ENCODE assay signal across 9 cellular contexts in the genomic region with DNA sequence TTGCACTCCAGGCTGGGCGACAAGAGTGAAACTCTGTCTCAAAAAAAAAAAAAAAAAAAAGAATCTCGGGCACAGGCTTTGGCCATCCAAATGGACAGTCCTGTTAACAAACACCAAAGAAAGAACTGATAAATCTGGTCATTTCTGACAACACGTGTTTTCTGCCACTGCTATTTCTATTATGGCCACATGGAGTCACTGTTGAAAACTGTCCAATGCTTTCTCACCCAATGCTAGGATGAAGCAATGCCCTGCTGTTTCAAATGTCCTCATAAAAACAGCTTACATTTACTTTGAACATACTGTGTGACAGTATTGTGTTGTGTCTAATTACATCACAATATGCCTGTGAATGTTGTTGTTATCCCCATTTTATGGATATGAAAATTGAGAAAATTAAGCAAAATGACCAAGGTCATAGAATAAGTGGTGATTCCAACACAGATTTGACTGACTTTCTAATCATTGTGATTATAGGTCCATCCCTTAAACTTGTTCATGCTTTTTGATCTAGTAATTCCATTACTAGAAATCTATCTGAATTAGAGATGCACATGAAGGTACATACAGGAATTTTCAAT. TPM values are rescaled to one million over a fixed set of nuclear protein-coding genes. Genes with fewer than 3 reads are reported as not detected.
A peak's percentile ranks its signal among the peaks of the same experiment; 100 is the strongest.
DNase-seq lines count a peak whose midpoint lies in the region; TF ChIP-seq lines count a peak whose summit lies in the region.
"Had no signal": no experiment of that assay in that cellular context is flagged by ENCODE, and none has a peak within 500 bp of the region (broad histone marks: within the 10 kb centered on the region; RNA-seq: fewer than 3 reads in every experiment).

No MANE protein-coding gene starts in this region.

- no peak overlapping the region for H3K18ac ChIP-seq in mesenchymal stem cell (ENCODE audit: low read depth in 1 of 2, low read length in 2 of 2)

- no peak overlapping the region for H4K91ac ChIP-seq in mesenchymal stem cell (ENCODE audit: low read length)

- H3K4ac ChIP-seq in mesenchymal stem cell (ENCODE audit: low read depth in 1 of 2, low read length in 2 of 2), result no peak overlapping the region

- H3K23ac ChIP-seq in mesenchymal stem cell (ENCODE audit: low read length in 2 of 2), result no peak overlapping the region

- H3K9ac ChIP-seq in OCI-LY3 (ENCODE audit: low read length) (peak overlapping the region; percentile 14; the same call in 1 of the 2 replicates), mesenchymal stem cell (ENCODE audit: low read length) (peak overlapping the region; percentile 58)
- H3K9ac ChIP-seq: BLaER1 had no signal

- no peak overlapping the region for H3K14ac ChIP-seq in mesenchymal stem cell (ENCODE audit: low read length in 2 of 2)

- peak overlapping the region; percentile 29; the same call in 1 of the 2 replicates for H3K4me2 ChIP-seq in OCI-LY3 (ENCODE audit: low read length)
- H3K4me2 ChIP-seq in mesenchymal stem cell (ENCODE audit: low read length, poor library complexity, severe bottlenecking), result no peak overlapping the region
- H3K4me2 ChIP-seq: BLaER1 had no signal

- H3K9me3 ChIP-seq in OCI-LY3 (ENCODE audit: insufficient read depth, low read length) (no peaks in the 10 kb centered on the region), mesenchymal stem cell (ENCODE audit: control insufficient read depth, low read length) (no peaks in the 10 kb centered on the region)
- H3K9me3 ChIP-seq: BLaER1 had no signal

- no peak overlapping the region for H2BK12ac ChIP-seq in mesenchymal stem cell (ENCODE audit: low read length in 2 of 2)

- no peak overlapping the region for H2AFZ ChIP-seq in OCI-LY3 (ENCODE audit: low read depth, low read length)
- H2AFZ ChIP-seq in mesenchymal stem cell (ENCODE audit: low read depth, low read length), result no peak overlapping the region

- H3K4me3 ChIP-seq in OCI-LY3 (ENCODE audit: low read length), result no peak overlapping the region
- H3K4me3 ChIP-seq in mesenchymal stem cell (ENCODE audit: insufficient read depth in 1 of 2, low read depth in 1 of 2, low read length in 2 of 2), result no peak overlapping the region
- H3K4me3 ChIP-seq: BLaER1 had no signal

- H2AK5ac ChIP-seq in mesenchymal stem cell (ENCODE audit: low read length, severe bottlenecking), result no peak overlapping the region

- H3K79me2 ChIP-seq in OCI-LY3 (ENCODE audit: low read length), result no peaks in the 10 kb centered on the region

- no peak overlapping the region for H2BK15ac ChIP-seq in mesenchymal stem cell (ENCODE audit: low read depth, poor library complexity, severe bottlenecking)

- no peaks in the 10 kb centered on the region for H3K79me1 ChIP-seq in mesenchymal stem cell (replicated peaks; ENCODE audit: low read length, poor library complexity, severe bottlenecking)

- H4K20me1 ChIP-seq in OCI-LY3 (ENCODE audit: insufficient read depth, low read length), result no peaks in the 10 kb centered on the region
- H4K20me1 ChIP-seq: BLaER1 had no signal

- no peak overlapping the region for H2BK5ac ChIP-seq in mesenchymal stem cell (ENCODE audit: low read depth, low read length, poor library complexity, severe bottlenecking)

- H3K36me3 ChIP-seq in OCI-LY3 (replicated peaks; ENCODE audit: low read depth, low read length), result no peaks in the 10 kb centered on the region
- H3K36me3 ChIP-seq in mesenchymal stem cell (ENCODE audit: control insufficient read depth in 1 of 2, insufficient read depth in 2 of 2, low read depth in 1 of 2, low read length in 2 of 2), result no peaks in the 10 kb centered on the region
- H3K36me3 ChIP-seq: BLaER1 had no signal

- H3K27ac ChIP-seq in OCI-LY3 (ENCODE audit: low read length), result peak overlapping the region; percentile 24; the same call in 1 of the 2 replicates
- no peak overlapping the region for H3K27ac ChIP-seq in mesenchymal stem cell (ENCODE audit: low read length, poor library complexity, severe bottlenecking)
- H3K27ac ChIP-seq: BLaER1 had no signal

- H3K4me1 ChIP-seq in OCI-LY3 (ENCODE audit: low read length) (peaks cover 46% of the 10 kb centered on the region), mesenchymal stem cell (ENCODE audit: control insufficient read depth, insufficient read depth, low read depth, low read length) (no peaks in the 10 kb centered on the region)

- WGBS in mesenchymal stem cell, result 35% methylated on average over 3 of the region's 3 CpGs

- H4K8ac ChIP-seq in mesenchymal stem cell (ENCODE audit: low read length), result no peak overlapping the region

- H3K27me3 ChIP-seq in OCI-LY3 (ENCODE audit: low read depth, low read length) (no peaks in the 10 kb centered on the region), mesenchymal stem cell (ENCODE audit: control insufficient read depth in 1 of 2, insufficient read depth in 1 of 2, low read length in 2 of 2) (no peaks in the 10 kb centered on the region)
- H3K27me3 ChIP-seq: BLaER1 had no signal

- peak; percentile 1 for DNase-seq in DMS79 treated with DMSO at 0.1 percent for 48 hours (lab: John Stamatoyannopoulos, UW)
- no peak for DNase-seq in DMS79 (lab: John Stamatoyannopoulos, UW)
- peak; percentile 67 for DNase-seq in HCEC 1CT
- DNase-seq in dermis microvascular lymphatic vessel endothelial cell (ENCODE audit: low read depth in 2 of 2), result peak; percentile 67 to 69
- DNase-seq in mesenchymal stem cell, result peak; percentile 77
- no peak for DNase-seq in NK-92 (lab: John Stamatoyannopoulos, UW; ENCODE audit: unreplicated experiment)
- no peak for DNase-seq in stimulated activated CD4-positive, alpha-beta T cell treated with anti-CD3 and anti-CD28 coated beads, Interleukin-1b, Interleukin-23, amount 100 ng/mL, for 48 hours

- H2BK120ac ChIP-seq in mesenchymal stem cell (ENCODE audit: low read depth, low read length), result no peak overlapping the region

- TF ChIP-seq CTCF in OCI-LY3 (IDR thresholded peaks at IDR 0.05; ENCODE audit: low read depth, low read length), result peak; percentile 66

RNA-seq across cellular contexts. Expression of a gene that starts 19.9 kb away (rescaled TPM):
- total RNA-seq in dermis microvascular lymphatic vessel endothelial cell, result 2.3 and 4.4 TPM in 2 replicates
- polyA plus RNA-seq in mesenchymal stem cell (2013, experiment 1 of 2), result 9.7 TPM
- 9.5 TPM for polyA plus RNA-seq in mesenchymal stem cell (2013, experiment 2 of 2)

Comparison
In these comparisons a context has a peak if more than half of its experiments do, and no peak if none do; other contexts are left out.
1. DNase-seq: peak in DMS79 treated with DMSO at 0.1 percent for 48 hours (single experiment), HCEC 1CT (single experiment), dermis microvascular lymphatic vessel endothelial cell (2 of 2) and mesenchymal stem cell (single experiment); none in DMS79 (single experiment), NK-92 (single experiment) and stimulated activated CD4-positive, alpha-beta T cell treated with anti-CD3 and anti-CD28 coated beads, Interleukin-1b, Interleukin-23, amount 100 ng/mL, for 48 hours (single experiment).